Comparison of ENCODE assay signal across 8 cellular contexts in genomic region chr14:49972840-49973239, GRCh38.
DNase-seq lines count a peak whose midpoint lies in the region; TF ChIP-seq lines count a peak whose summit lies in the region.

No MANE protein-coding gene starts in this region.

- in situ Hi-C loops in GM13976 (cut with MboI; ENCODE audit: low sequenced_read_pairs, unreplicated experiment) = no loop called here
- in situ Hi-C loops in GM13977 (cut with MboI; ENCODE audit: low pct_unique_long_range_greater_than_20kb, low sequenced_read_pairs, unreplicated experiment) = no loop called here

- no peaks in the 10 kb centered on the region for H3K27me3 Mint-ChIP-seq in activated naive CD4-positive, alpha-beta T cell treated with anti-CD3 and anti-CD28 coated beads, Interleukin-2, amount 10 ng/mL, durations not matched to agents 7 days and 5 days

- H3K27ac Mint-ChIP-seq in activated naive CD4-positive, alpha-beta T cell treated with anti-CD3 and anti-CD28 coated beads, Interleukin-2, amount 10 ng/mL, durations not matched to agents 7 days and 5 days = peak overlapping the region; percentile 100

- no peaks in the 10 kb centered on the region for H3K36me3 ChIP-seq in left ventricle myocardium inferior

- H3K4me3 Mint-ChIP-seq in activated naive CD4-positive, alpha-beta T cell treated with anti-CD3 and anti-CD28 coated beads, Interleukin-2, amount 10 ng/mL, durations not matched to agents 7 days and 5 days = peak overlapping the region; percentile 77

- TF ChIP-seq POLR2A in erythroblast (IDR thresholded peaks at IDR 0.05; ENCODE audit: low read length) = no peak

- TF ChIP-seq CTCF in left ventricle myocardium inferior (IDR thresholded peaks at IDR 0.05; ENCODE audit: borderline replicate concordance) = no peak
- TF ChIP-seq CTCF in GM13976 (IDR thresholded peaks at IDR 0.05; ENCODE audit: borderline replicate concordance, control extremely low read depth, extremely low read depth, insufficient read depth, missing control alignments) = no peak
- TF ChIP-seq CTCF in GM13977 (IDR thresholded peaks at IDR 0.05; ENCODE audit: extremely low read depth, insufficient read depth, missing control alignments) = no peak

- intact Hi-C loops in left ventricle myocardium inferior (cut with micrococcal nuclease) = no loop called here

- H3K4me1 Mint-ChIP-seq in activated naive CD4-positive, alpha-beta T cell treated with anti-CD3 and anti-CD28 coated beads, Interleukin-2, amount 10 ng/mL, durations not matched to agents 7 days and 5 days = peaks cover 90% of the 10 kb centered on the region

- no peaks in the 10 kb centered on the region for H3K9me3 Mint-ChIP-seq in activated naive CD4-positive, alpha-beta T cell treated with anti-CD3 and anti-CD28 coated beads, Interleukin-2, amount 10 ng/mL, durations not matched to agents 7 days and 5 days

- H3K9me3 ChIP-seq in left ventricle myocardium inferior (replicated peaks) = no peaks in the 10 kb centered on the region

- DNase-seq in GM03348 (ENCODE audit: low spot score) (peak; percentile 79), NCI-H2107 treated with DMSO at 0.1 percent for 48 hours (lab: John Stamatoyannopoulos, UW; ENCODE audit: unreplicated experiment) (peak; percentile 77), left ventricle myocardium inferior (no peak), erythroblast (lab: John Stamatoyannopoulos, UW) (no peak), GM13976 (ENCODE audit: low spot score) (no peak), GM13977 (ENCODE audit: low spot score) (no peak)
- DNase-seq in activated naive CD4-positive, alpha-beta T cell treated with anti-CD3 and anti-CD28 coated beads, Interleukin-2, amount 10 ng/mL, durations not matched to agents 7 days and 5 days = peak; percentile 65
- peak; percentile 63 for DNase-seq in stimulated activated CD8-positive, alpha-beta memory T cell treated with anti-CD3 and anti-CD28 coated beads, Interleukin-4, amount 100 ng/mL, for 48 hours

- H3K4me1 ChIP-seq in left ventricle myocardium inferior = peaks cover 39% of the 10 kb centered on the region

- CTCF ChIA-PET in activated naive CD4-positive, alpha-beta T cell treated with anti-CD3 and anti-CD28 coated beads, Interleukin-2, amount 10 ng/mL, durations not matched to agents 7 days and 5 days (lab: Charles Lee) = interaction anchor here (0.9 to 4.5 kb wide), 11 partner anchors 27 to 131 kb away, joined by 3 to 44 read pairs (median 5); partner anchors contain the start of gene ARF6

- peak overlapping the region; percentile 65 for H3K27ac ChIP-seq in left ventricle myocardium inferior (replicated peaks)

- peaks cover 7% of the 10 kb centered on the region for H3K36me3 Mint-ChIP-seq in activated naive CD4-positive, alpha-beta T cell treated with anti-CD3 and anti-CD28 coated beads, Interleukin-2, amount 10 ng/mL, durations not matched to agents 7 days and 5 days

- H3K27me3 ChIP-seq in left ventricle myocardium inferior (ENCODE audit: low read depth) = no peaks in the 10 kb centered on the region

- no peak overlapping the region for H3K4me3 ChIP-seq in left ventricle myocardium inferior

Comparison
In these comparisons a context has a peak if more than half of its experiments do, and no peak if none do; other contexts are left out.
1. DNase-seq: peak in GM03348 (single experiment), NCI-H2107 treated with DMSO at 0.1 percent for 48 hours (single experiment), activated naive CD4-positive, alpha-beta T cell treated with anti-CD3 and anti-CD28 coated beads, Interleukin-2, amount 10 ng/mL, durations not matched to agents 7 days and 5 days (single experiment) and stimulated activated CD8-positive, alpha-beta memory T cell treated with anti-CD3 and anti-CD28 coated beads, Interleukin-4, amount 100 ng/mL, for 48 hours (single experiment); none in left ventricle myocardium inferior (single experiment), erythroblast (0 of 2), GM13976 (single experiment) and GM13977 (single experiment).